Comparison of ENCODE assay signal across 10 cellular contexts in genomic region chr11:114160884-114161283, GRCh38.
DNase-seq lines count a peak whose midpoint lies in the region; ATAC-seq and TF ChIP-seq lines count a peak whose summit lies in the region.
"Had no signal": no experiment of that assay in that cellular context is flagged by ENCODE, and none has a peak within 500 bp of the region (broad histone marks: within the 10 kb centered on the region; RNA-seq: fewer than 3 reads in every experiment).

No MANE protein-coding gene starts in this region.

- no peaks in the 10 kb centered on the region for H3K27me3 Mint-ChIP-seq in activated CD8-positive, alpha-beta T cell treated with anti-CD3 and anti-CD28 coated beads, Interleukin-2, amount 10 ng/mL, durations not matched to agents 7 days and 5 days (ENCODE audit: low read depth)
- H3K27me3 Mint-ChIP-seq in activated CD8-positive, alpha-beta T cell treated with anti-CD3 and anti-CD28 coated beads for 36 hours, result no peaks in the 10 kb centered on the region
- no peaks in the 10 kb centered on the region for H3K27me3 Mint-ChIP-seq in naive B cell

- POLR2A ChIA-PET in activated CD8-positive, alpha-beta T cell treated with anti-CD3 and anti-CD28 coated beads, Interleukin-2, amount 10 ng/mL, durations not matched to agents 7 days and 5 days (lab: Charles Lee), result interaction anchor here (1.4 kb wide), 1 partner anchor 9 kb away, joined by 3 read pairs; no protein-coding TSS in a partner anchor
- POLR2A ChIA-PET in activated CD8-positive, alpha-beta T cell treated with anti-CD3 and anti-CD28 coated beads for 36 hours (lab: Charles Lee), result interaction anchor here (2.3 kb wide), 1 partner anchor 11 kb away, joined by 10 read pairs; no protein-coding TSS in a partner anchor

- H3K36me3 ChIP-seq in thyroid gland, result peaks cover 16 to 20% of the 10 kb centered on the region in 2 donors

- no peak for TF ChIP-seq CTCF in activated CD8-positive, alpha-beta T cell treated with anti-CD3 and anti-CD28 coated beads for 36 hours (IDR thresholded peaks at IDR 0.05)
- TF ChIP-seq CTCF in thyroid gland (IDR thresholded peaks at IDR 0.05), result no peak

- CTCF ChIA-PET in activated CD8-positive, alpha-beta T cell treated with anti-CD3 and anti-CD28 coated beads, Interleukin-2, amount 10 ng/mL, durations not matched to agents 7 days and 5 days (lab: Charles Lee), result interaction anchor here (1.7 to 5.2 kb wide), 4 partner anchors 18 to 100 kb away, joined by 5 to 25 read pairs (median 12); no protein-coding TSS in a partner anchor
- CTCF ChIA-PET in activated CD8-positive, alpha-beta T cell treated with anti-CD3 and anti-CD28 coated beads for 36 hours (lab: Charles Lee), result interaction anchor here (1.1 kb wide), 1 partner anchor 22 kb away, joined by 3 read pairs; no protein-coding TSS in a partner anchor

- peak overlapping the region; percentile 87 for H3K27ac Mint-ChIP-seq in activated CD8-positive, alpha-beta T cell treated with anti-CD3 and anti-CD28 coated beads, Interleukin-2, amount 10 ng/mL, durations not matched to agents 7 days and 5 days
- H3K27ac Mint-ChIP-seq in activated CD8-positive, alpha-beta T cell treated with anti-CD3 and anti-CD28 coated beads for 36 hours, result no peak overlapping the region
- peak overlapping the region; percentile 92 to 98 (median 96) for H3K27ac Mint-ChIP-seq in naive B cell

- peak overlapping the region; percentile 98 for H3K27ac ChIP-seq in caudate nucleus (ENCODE audit: low read depth, low read length)
- peak overlapping the region; percentile 99 to 100 (median 100) for H3K27ac ChIP-seq in thyroid gland

- H3K4me1 Mint-ChIP-seq in activated CD8-positive, alpha-beta T cell treated with anti-CD3 and anti-CD28 coated beads, Interleukin-2, amount 10 ng/mL, durations not matched to agents 7 days and 5 days (ENCODE audit: low read depth), result peaks cover 84% of the 10 kb centered on the region
- peaks cover 68% of the 10 kb centered on the region for H3K4me1 Mint-ChIP-seq in activated CD8-positive, alpha-beta T cell treated with anti-CD3 and anti-CD28 coated beads for 36 hours (ENCODE audit: low read depth)
- H3K4me1 Mint-ChIP-seq in naive B cell, result peaks cover 69 to 100% (median 98%) of the 10 kb centered on the region in 3 donors

- H3K9me3 ChIP-seq in thyroid gland, result no peaks in the 10 kb centered on the region

- ATAC-seq in activated CD8-positive, alpha-beta T cell treated with anti-CD3 and anti-CD28 coated beads, Interleukin-2, amount 10 ng/mL, durations not matched to agents 7 days and 5 days, result no peak
- no peak for ATAC-seq in activated CD8-positive, alpha-beta T cell treated with anti-CD3 and anti-CD28 coated beads for 36 hours
- no peak for ATAC-seq in naive B cell (ENCODE audit: low read depth in 2 of 2)
- no peak for ATAC-seq in HG02870 (IDR thresholded peaks at IDR 0.05; ENCODE audit: unreplicated experiment)

- H3K4me1 ChIP-seq in thyroid gland, result peaks cover 93 to 96% of the 10 kb centered on the region in 2 donors

- WGBS in thyroid gland, 2 donors, result 93 to 95% methylated on average over 5 of the region's 5 CpGs

- peaks cover 20% of the 10 kb centered on the region for H3K36me3 Mint-ChIP-seq in activated CD8-positive, alpha-beta T cell treated with anti-CD3 and anti-CD28 coated beads, Interleukin-2, amount 10 ng/mL, durations not matched to agents 7 days and 5 days (ENCODE audit: low read depth)
- H3K36me3 Mint-ChIP-seq in activated CD8-positive, alpha-beta T cell treated with anti-CD3 and anti-CD28 coated beads for 36 hours (ENCODE audit: low read depth), result no peaks in the 10 kb centered on the region
- H3K36me3 Mint-ChIP-seq in naive B cell, result peaks cover 5 to 17% of the 10 kb centered on the region in 2 donors

- peak overlapping the region; percentile 58 for H3K4me3 Mint-ChIP-seq in activated CD8-positive, alpha-beta T cell treated with anti-CD3 and anti-CD28 coated beads, Interleukin-2, amount 10 ng/mL, durations not matched to agents 7 days and 5 days
- H3K4me3 Mint-ChIP-seq in activated CD8-positive, alpha-beta T cell treated with anti-CD3 and anti-CD28 coated beads for 36 hours, result no peak overlapping the region
- H3K4me3 Mint-ChIP-seq in naive B cell, result peak overlapping the region; percentile 25 to 89 (median 78)

- H3K27me3 ChIP-seq in thyroid gland, result no peaks in the 10 kb centered on the region

- H3K9me3 Mint-ChIP-seq in activated CD8-positive, alpha-beta T cell treated with anti-CD3 and anti-CD28 coated beads, Interleukin-2, amount 10 ng/mL, durations not matched to agents 7 days and 5 days (ENCODE audit: insufficient read depth), result no peaks in the 10 kb centered on the region
- no peaks in the 10 kb centered on the region for H3K9me3 Mint-ChIP-seq in activated CD8-positive, alpha-beta T cell treated with anti-CD3 and anti-CD28 coated beads for 36 hours
- peaks cover 0 to 7% (median 0%) of the 10 kb centered on the region in 7 donors for H3K9me3 Mint-ChIP-seq in naive B cell

- DNase-seq in activated CD8-positive, alpha-beta T cell treated with anti-CD3 and anti-CD28 coated beads, Interleukin-2, amount 10 ng/mL, durations not matched to agents 7 days and 5 days, result no peak
- no peak for DNase-seq in activated CD8-positive, alpha-beta T cell treated with anti-CD3 and anti-CD28 coated beads for 36 hours
- DNase-seq in caudate nucleus (lab: John Stamatoyannopoulos, UW) (peak in 1 of 61 donors; percentile 14), naive B cell (no peak), thyroid gland (no peak), Ammon's horn (ENCODE audit: low spot score) (no peak), NCI-H146 (lab: John Stamatoyannopoulos, UW) (no peak)
- DNase-seq: NCI-H1048; stimulated activated CD8-positive, alpha-beta memory T cell treated with anti-CD3 and anti-CD28 coated beads, Interleukin-4, amount 100 ng/mL, for 48 hours had no signal

- no peak overlapping the region for H3K4me3 ChIP-seq in thyroid gland (replicated peaks in 1 of 3)

- intact Hi-C loops in activated CD8-positive, alpha-beta T cell treated with anti-CD3 and anti-CD28 coated beads for 36 hours (cut with micrococcal nuclease), result loop anchor here (10.0 kb wide), 1 partner anchor 86 kb away; no protein-coding TSS in a partner anchor
- intact Hi-C loops in thyroid gland (cut with DNase I), result no loop called here

- no peak for TF ChIP-seq POLR2A in thyroid gland (IDR thresholded peaks at IDR 0.05)
